In the genomic region with DNA sequence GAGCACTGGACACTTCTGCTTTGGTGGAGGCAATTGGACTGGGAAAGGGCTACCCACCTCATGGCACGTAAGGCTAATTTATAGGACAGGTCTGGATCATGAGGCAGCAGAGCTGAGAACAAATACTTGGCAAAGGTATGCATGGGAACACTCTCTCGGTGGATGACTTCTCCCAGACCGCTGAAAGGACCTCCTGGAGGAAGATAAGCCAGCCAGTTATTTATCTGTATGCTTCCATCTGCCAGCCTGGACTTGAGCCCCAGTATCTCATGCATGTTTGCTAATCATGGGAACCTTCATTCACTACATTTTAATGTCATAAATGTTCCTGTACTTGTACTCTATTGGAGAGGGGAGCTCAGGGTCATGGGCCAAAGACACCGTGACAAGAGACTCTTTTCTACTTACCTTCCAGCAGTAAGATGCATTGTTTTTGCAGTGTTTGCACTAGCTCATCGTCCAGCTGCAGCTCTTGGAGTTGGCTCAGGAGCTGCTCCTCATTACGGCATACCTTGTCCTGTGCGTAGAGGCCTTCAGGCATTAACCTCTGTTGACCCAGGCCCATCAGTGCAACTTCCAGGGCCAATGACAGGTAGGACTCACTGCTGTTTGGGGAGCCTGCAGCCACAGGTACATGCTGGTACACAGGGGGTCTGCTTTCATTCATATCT, we compare ENCODE assay signal across 18 cellular contexts.
"Had no signal": no experiment of that assay in that cellular context is flagged by ENCODE, and none has a peak within 500 bp of the region (broad histone marks: within the 10 kb centered on the region; RNA-seq: fewer than 3 reads in every experiment).

No MANE protein-coding gene starts in this region.

- H3K27me3 ChIP-seq: neutrophil, thyroid gland had no signal

- DNase-seq: activated CD4-positive, alpha-beta T cell treated with anti-CD3 and anti-CD28 coated beads for 48 hours; activated CD4-positive, CD25-positive, alpha-beta regulatory T cell; activated CD8-positive, alpha-beta T cell treated with anti-CD3 and anti-CD28 coated beads, Interleukin-2, amount 10 ng/mL, durations not matched to agents 7 days and 5 days; activated naive CD4-positive, alpha-beta T cell treated with Interleukin-2 at 50 U/mL for 16 hours; activated T-cell treated with anti-CD3 and anti-CD28 coated beads, Interleukin-2, amount 50 U/mL, for 24 hours; anterior cingulate cortex; hypothalamus; lower lobe of right lung; natural killer cell; stimulated activated CD8-positive, alpha-beta memory T cell treated with anti-CD3 and anti-CD28 coated beads, Interleukin-4, amount 100 ng/mL, for 48 hours; stimulated activated naive CD4-positive, alpha-beta T cell treated with Interleukin-2 at 50 U/mL for 16 hours; thyroid gland had no signal

- H3K27ac ChIP-seq: coronary artery, lower lobe of right lung, neutrophil, parathyroid adenoma, thyroid gland had no signal

- H3K9ac ChIP-seq: parathyroid adenoma had no signal

- H3K79me2 ChIP-seq: parathyroid adenoma had no signal

- H3K4me1 ChIP-seq: lower lobe of right lung had no signal

- ATAC-seq: activated CD8-positive, alpha-beta T cell treated with anti-CD3 and anti-CD28 coated beads, Interleukin-2, amount 10 ng/mL, durations not matched to agents 7 days and 5 days; lower lobe of right lung; natural killer cell had no signal

- H3K9me3 ChIP-seq: lower lobe of right lung, neutrophil, thyroid gland had no signal

- FAIRE-seq: frontal cortex, keratinocyte, TTC549 had no signal

- H3K36me3 ChIP-seq: neutrophil, thyroid gland had no signal

- H2AFZ ChIP-seq: parathyroid adenoma had no signal

- H3K4me3 ChIP-seq: coronary artery, lower lobe of right lung, thyroid gland had no signal
